8 cellular contexts compared by ENCODE assay signal in the genomic region with DNA sequence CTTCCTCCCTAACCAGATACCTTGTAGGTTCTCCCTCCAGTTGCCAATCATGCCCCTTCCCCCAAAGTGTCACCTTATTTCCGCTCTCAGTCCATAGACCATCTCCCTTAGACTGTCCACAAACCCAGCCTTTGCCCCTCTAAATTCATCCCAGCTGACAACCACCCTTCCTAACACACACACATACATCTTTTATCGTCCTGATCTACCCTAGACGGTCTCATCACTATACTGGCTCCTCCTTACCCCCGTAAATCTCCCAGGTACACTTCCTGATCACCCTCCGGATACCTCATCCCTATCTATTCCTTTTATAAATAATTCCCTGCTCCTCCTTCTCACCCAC. TPM values are rescaled to one million over a fixed set of nuclear protein-coding genes. Genes with fewer than 3 reads are reported as not detected.
DNase-seq lines count a peak whose midpoint lies in the region; ATAC-seq and TF ChIP-seq lines count a peak whose summit lies in the region.

No MANE protein-coding gene starts in this region.

- H3K4me3 ChIP-seq in AG04449 (ENCODE audit: low read depth, low read length) (peak overlapping the region; percentile 88), SU-DHL-6 (ENCODE audit: insufficient read depth, low read length, poor library complexity, severe bottlenecking) (peak overlapping the region; percentile 96), skeletal muscle tissue (ENCODE audit: low read length in 3 of 3) (peak overlapping the region; percentile 80 to 91 (median 87))

- peaks cover 92% of the 10 kb centered on the region for H3K79me2 ChIP-seq in SU-DHL-6 (ENCODE audit: insufficient read depth, low read length)

- ATAC-seq in GM19395 (IDR thresholded peaks at IDR 0.05; ENCODE audit: unreplicated experiment), result peak; percentile 13

- POLR2A ChIA-PET in AG04449 (lab: Yijun Ruan, JAX), result interaction anchor here (0.6 kb wide), 1 partner anchor 13 kb away, joined by 3 read pairs; no protein-coding TSS in a partner anchor

- H4K20me1 ChIP-seq in SU-DHL-6 (ENCODE audit: low read depth, low read length), result 0 out of 2 replicates have a peak, but pooled peaks cover 5% of the 10 kb centered on the region

- H3F3A ChIP-seq in SU-DHL-6 (ENCODE audit: insufficient read depth), result no peaks in the 10 kb centered on the region; the same call in 1 of the 2 replicates

- H3K27ac ChIP-seq in SU-DHL-6 (ENCODE audit: low read depth, low read length), result peak overlapping the region; percentile 66
- peak overlapping the region; percentile 89 for H3K27ac ChIP-seq in skeletal muscle tissue (ENCODE audit: low read depth, low read length)

- H3K9me2 ChIP-seq in SU-DHL-6 (replicated peaks; ENCODE audit: insufficient read depth, low read length), result no peaks in the 10 kb centered on the region

- peak overlapping the region; percentile 98 for H2AFZ ChIP-seq in SU-DHL-6 (ENCODE audit: low read depth, low read length, severe bottlenecking)

- H3K9ac ChIP-seq in SU-DHL-6 (ENCODE audit: low read length), result peak overlapping the region; percentile 99
- H3K9ac ChIP-seq in skeletal muscle tissue (ENCODE audit: low read depth in 1 of 3, low read length in 3 of 3), result peak overlapping the region; percentile 87 to 97 (median 92)

- CTCF ChIA-PET in AG04449 (lab: Yijun Ruan, JAX), result interaction anchor here (1.2 kb wide), 1 partner anchor 11 kb away, joined by 3 read pairs; no protein-coding TSS in a partner anchor

- peaks cover 5 to 30% (median 12%) of the 10 kb centered on the region in 3 donors for H3K4me1 ChIP-seq in skeletal muscle tissue (ENCODE audit: control insufficient read depth in 3 of 3, insufficient read depth in 3 of 3, low read length in 3 of 3)

- H3K27me3 ChIP-seq in SU-DHL-6 (ENCODE audit: low read length) (no peaks in the 10 kb centered on the region), skeletal muscle tissue (ENCODE audit: control insufficient read depth in 3 of 3, insufficient read depth in 3 of 3, low read length in 3 of 3) (no peaks in the 10 kb centered on the region)

- H3K9me3 ChIP-seq in SU-DHL-6 (ENCODE audit: insufficient read depth, low read length), result no peaks in the 10 kb centered on the region
- no peaks in the 10 kb centered on the region for H3K9me3 ChIP-seq in skeletal muscle tissue (ENCODE audit: control insufficient read depth in 3 of 3, low read length in 3 of 3)

- TF ChIP-seq CTCF in AG04449 (IDR thresholded peaks at IDR 0.05; ENCODE audit: insufficient read depth, low read length, missing control alignments), result no peak
- TF ChIP-seq CTCF in SU-DHL-6 (IDR thresholded peaks at IDR 0.05; ENCODE audit: insufficient read depth, low read length, poor library complexity, severe bottlenecking), result no peak

- peaks cover 6% of the 10 kb centered on the region; the same call in 1 of the 2 replicates for H3K36me3 ChIP-seq in SU-DHL-6 (ENCODE audit: low read length)
- no peaks in the 10 kb centered on the region for H3K36me3 ChIP-seq in skeletal muscle tissue (ENCODE audit: control insufficient read depth in 3 of 3, insufficient read depth in 3 of 3, low read length in 3 of 3)

- H3K4me2 ChIP-seq in SU-DHL-6 (ENCODE audit: low read depth, low read length, poor library complexity, severe bottlenecking), result peak overlapping the region; percentile 74

- DNase-seq in AG04449 (ENCODE audit: low read depth, low spot score) (no peak), germinal center (ENCODE audit: low spot score) (peak; percentile 10), NCI-H524 (lab: John Stamatoyannopoulos, UW) (no peak), pons (ENCODE audit: low spot score) (no peak)
- no peak for DNase-seq in central memory CD4-positive, alpha-beta T cell

RNA-seq across cellular contexts. Expression of a gene that starts 0.8 kb away (rescaled TPM):
- total RNA-seq in skeletal muscle tissue, result 28.7 TPM

RNA-seq across cellular contexts. Expression of a gene that starts 0.9 kb away (rescaled TPM):
- 8.4 TPM for total RNA-seq in skeletal muscle tissue

RNA-seq across cellular contexts. Expression of a gene that starts 43.7 kb away (rescaled TPM):
- not detected for total RNA-seq in skeletal muscle tissue

RNA-seq across cellular contexts. Expression of a gene that starts 49.4 kb away (rescaled TPM):
- not detected for total RNA-seq in skeletal muscle tissue
